Comparison of ENCODE assay signal across 8 cellular contexts in the genomic region with DNA sequence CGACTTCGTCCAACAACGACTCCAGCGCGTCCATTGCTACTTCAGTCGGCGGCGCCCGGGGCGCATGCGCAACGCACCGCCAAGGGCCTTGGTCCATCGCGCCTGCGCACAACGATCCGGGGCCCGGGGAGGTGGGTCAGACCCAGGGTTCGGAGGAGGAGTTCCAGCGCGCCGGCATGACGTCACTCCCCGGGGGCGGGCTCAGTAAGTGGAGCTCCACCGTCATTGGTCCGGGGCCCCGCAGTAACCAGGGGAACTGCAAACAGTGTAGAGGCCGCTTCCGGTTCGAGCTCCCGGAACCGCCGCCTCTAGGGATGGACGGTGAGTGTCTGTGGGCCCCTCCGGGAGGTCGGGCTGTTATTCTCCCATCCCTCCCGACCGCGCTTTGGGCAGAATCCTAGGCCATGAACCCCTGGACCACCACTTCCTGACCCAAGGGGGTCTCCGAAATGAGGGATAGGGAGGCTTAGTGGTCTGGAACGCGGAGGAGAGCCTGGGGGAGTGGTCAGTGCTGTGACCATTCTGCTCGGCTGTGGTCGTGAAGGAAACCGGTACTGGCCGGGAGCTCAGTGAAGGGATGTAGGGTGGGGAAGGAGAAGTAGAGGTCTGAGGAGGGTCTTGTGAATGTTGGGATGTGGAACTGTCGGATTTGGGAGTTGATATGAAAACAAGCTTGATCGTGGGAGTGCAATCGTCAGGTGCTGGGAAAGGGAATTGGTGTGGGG. TPM values are rescaled to one million over a fixed set of nuclear protein-coding genes. Genes with fewer than 3 reads are reported as not detected.
DNase-seq lines count a peak whose midpoint lies in the region; ATAC-seq, FAIRE-seq and TF ChIP-seq lines count a peak whose summit lies in the region.

Gene GTF3C1 (minus strand): TSS at position 57 of the 725 bp plus-strand sequence. CDS start 23 bp downstream, at position 34.
Gene KATNIP (plus strand): TSS at position 288 of the 725 bp plus-strand sequence. CDS start 27 bp downstream, at position 315.

- peak within 1 kb of the TSS; percentile 50 to 88 (median 73) for H3K27ac ChIP-seq in BLaER1 treated with 17β-estradiol and CSF1 and Interleukin-3, amounts not matched to agents 10 nM and 100 nM
- H3K27ac ChIP-seq in HepG2 (ENCODE audit: extremely low read length, insufficient read depth, low read length) = peak within 1 kb of the TSS; percentile 64

- peak; percentile 93 for FAIRE-seq in HepG2 (lab: Jason Lieb, UNC)

- TF ChIP-seq RAD21 in HepG2 (CRISPR knock-in tag; IDR thresholded peaks at IDR 0.05) = no peak

- TF ChIP-seq EP300 in HepG2 (IDR thresholded peaks at IDR 0.05; ENCODE audit: low read depth in 2 of 2, low read length in 2 of 2) (no peak), HepG2 (CRISPR knock-in tag; IDR thresholded peaks at IDR 0.05; ENCODE audit: borderline replicate concordance) (no peak)

- TF ChIP-seq POLR2A in HepG2 (IDR thresholded peaks at IDR 0.05; ENCODE audit: insufficient read depth in 1 of 2, low read depth in 2 of 2, low read length in 2 of 2) = peak; percentile 90 to 93

- DNase-seq in NCI-H748 (lab: John Stamatoyannopoulos, UW; ENCODE audit: unreplicated experiment) (peak; percentile 93), dedifferentiated amniotic fluid mesenchymal stem cell (ENCODE audit: extremely low spot score) (peak; percentile 99), HepG2 (ENCODE audit: low spot score) (peak; percentile 98)
- DNase-seq in activated CD4-positive, alpha-beta T cell treated with anti-CD3 and anti-CD28 coated beads, Interleukin-2, amount 50 U/mL, for 1 hour = peak; percentile 100
- DNase-seq in stimulated activated CD4-positive, alpha-beta T cell treated with anti-CD3 and anti-CD28 coated beads, Interleukin-4, amount 100 ng/mL, for 1 hour = peak; percentile 100

- in situ Hi-C loops in HepG2 (cut with HindIII; ENCODE audit: extremely low pct_ligation_motif_present, low pct_unique_long_range_greater_than_20kb) = no loop called here

- CTCF ChIA-PET in HepG2 (lab: Yijun Ruan, JAX; ENCODE audit: low intra/inter-chr PET ratio, low total read pairs) = no interaction called here

- WGBS in HepG2 (ENCODE audit: low lambda C conversion rate) = under 1% methylated on average over 38 of the region's 51 CpGs

- ATAC-seq in GM19351 (IDR thresholded peaks at IDR 0.05; ENCODE audit: unreplicated experiment) (peak; percentile 98), HG03521 (IDR thresholded peaks at IDR 0.05; ENCODE audit: unreplicated experiment) (peak; percentile 96), HepG2 (peak; percentile 99)

- peaks cover 28 to 36% (median 34%) of the 10 kb centered on the region in 10 experiments for H3K4me1 ChIP-seq in BLaER1 treated with 17β-estradiol and CSF1 and Interleukin-3, amounts not matched to agents 10 nM and 100 nM
- H3K4me1 ChIP-seq in HepG2 (ENCODE audit: insufficient read depth, low read length) = peaks cover 34% of the 10 kb centered on the region

- H3K4me3 ChIP-seq in BLaER1 treated with 17β-estradiol and CSF1 and Interleukin-3, amounts not matched to agents 10 nM and 100 nM = peak within 1 kb of the TSS; percentile 74 to 92 (median 84)
- H3K4me3 ChIP-seq in HepG2 (replicated peaks in 1 of 3; ENCODE audit: insufficient read depth in 1 of 3, low read depth in 2 of 3, low read length in 3 of 3) = peak within 1 kb of the TSS; percentile 85 to 98 (median 94)

- peak within 1 kb of the TSS; percentile 88 for H2AFZ ChIP-seq in HepG2 (ENCODE audit: low read length)

- intact Hi-C loops in HepG2 (cut with micrococcal nuclease; ENCODE audit: unreplicated experiment) = loop anchor here (2.0 kb wide), 1 partner anchor 29 kb away; no protein-coding TSS in a partner anchor

- H3K9me3 ChIP-seq in BLaER1 treated with 17β-estradiol and CSF1 and Interleukin-3, amounts not matched to agents 10 nM and 100 nM (replicated peaks in 1 of 11) = no peaks in the 10 kb centered on the region
- no peaks in the 10 kb centered on the region for H3K9me3 ChIP-seq in HepG2 (ENCODE audit: low read length)

- no peaks in the 10 kb centered on the region for H3K27me3 ChIP-seq in BLaER1 treated with 17β-estradiol and CSF1 and Interleukin-3, amounts not matched to agents 10 nM and 100 nM
- H3K27me3 ChIP-seq in HepG2 (ENCODE audit: control insufficient read depth in 1 of 2, insufficient read depth in 2 of 2, low read length in 2 of 2) = no peaks in the 10 kb centered on the region; a peak in 1 of 5 replicates

- POLR2A ChIA-PET in HepG2 (lab: Yijun Ruan, JAX) = interaction anchor here (0.7 to 1.9 kb wide), 16 partner anchors 9 to 346 kb away, joined by 3 to 36 read pairs (median 5); partner anchors contain the start of gene KDM8

- BruUV-seq in HepG2 (replicated peaks; lab: Mats Ljungman, UMichigan) = no TSS peak

- peaks cover 36% of the 10 kb centered on the region for H3K79me2 ChIP-seq in HepG2 (ENCODE audit: insufficient read depth, low read length)

- peaks cover 11 to 34% (median 18%) of the 10 kb centered on the region in 11 experiments for H3K36me3 ChIP-seq in BLaER1 treated with 17β-estradiol and CSF1 and Interleukin-3, amounts not matched to agents 10 nM and 100 nM
- H3K36me3 ChIP-seq in HepG2 (replicated peaks in 1 of 2; ENCODE audit: control insufficient read depth in 1 of 2, insufficient read depth in 2 of 2, low read length in 2 of 2) = peaks cover 6 to 11% of the 10 kb centered on the region in 2 experiments; a peak in 4 of 5 replicates

- H4K20me1 ChIP-seq in BLaER1 treated with 17β-estradiol and CSF1 and Interleukin-3, amounts not matched to agents 10 nM and 100 nM = peaks cover 9 to 46% (median 41%) of the 10 kb centered on the region in 11 experiments; a peak in 19 of 22 replicates
- H4K20me1 ChIP-seq in HepG2 (ENCODE audit: insufficient read depth, low read length) = peaks cover 13% of the 10 kb centered on the region

- H3K9ac ChIP-seq in BLaER1 treated with 17β-estradiol and CSF1 and Interleukin-3, amounts not matched to agents 10 nM and 100 nM = peak within 1 kb of the TSS; percentile 72 to 87 (median 82)
- peak within 1 kb of the TSS; percentile 87 for H3K9ac ChIP-seq in HepG2 (ENCODE audit: insufficient read depth, low read depth, low read length)

- H3K4me2 ChIP-seq in BLaER1 treated with 17β-estradiol and CSF1 and Interleukin-3, amounts not matched to agents 10 nM and 100 nM = peak within 1 kb of the TSS; percentile 84 to 97 (median 92)
- peak within 1 kb of the TSS; percentile 84 for H3K4me2 ChIP-seq in HepG2 (ENCODE audit: low read depth, low read length)

- TF ChIP-seq CTCF in HepG2 (CRISPR knock-in tag; IDR thresholded peaks at IDR 0.05) = no peak

TF ChIP-seq in HepG2, 621 proteins besides CTCF, POLR2A, EP300 and RAD21 (continues in another document):
- peak; percentile 87 for TF ChIP-seq KAT7 (CRISPR knock-in tag; IDR thresholded peaks at IDR 0.05; ENCODE audit: borderline replicate concordance)
- peak; percentile 97 for TF ChIP-seq SP2 (CRISPR knock-in tag; IDR thresholded peaks at IDR 0.05)
- no peak for TF ChIP-seq ZMYM3 (CRISPR knock-in tag; IDR thresholded peaks at IDR 0.05)

RNA-seq across cellular contexts. Expression of gene GTF3C1, which starts in this region (rescaled TPM):
- 44.9 and 72.7 TPM in 2 replicates for total RNA-seq in HepG2 (2016; rRNA removed; fragmentation: Illumina TruSeq; extraction: Trizol)
- total RNA-seq in HepG2 (2016; cell fraction: cytosol; rRNA removed; fragmentation: Illumina TruSeq; extraction: Trizol; ENCODE audit: low read depth) = 15.7 and 16.0 TPM in 2 replicates
- 34.4 and 74.8 TPM in 2 replicates for total RNA-seq in HepG2 (2016; cell fraction: insoluble cytoplasmic fraction; rRNA removed; fragmentation: Illumina TruSeq; extraction: Trizol)
- 23.3 and 26.6 TPM in 2 replicates for total RNA-seq in HepG2 (2016; cell fraction: membrane; rRNA removed; fragmentation: Illumina TruSeq; extraction: Trizol)
- total RNA-seq in HepG2 (2016; cell fraction: nucleus; rRNA removed; fragmentation: Illumina TruSeq; extraction: Trizol) = 94.4 and 99.1 TPM in 2 replicates
- 29.2 and 36.7 TPM in 2 replicates for polyA plus RNA-seq in HepG2 (2011; rRNA removed)
- 23.4 and 32.3 TPM in 2 replicates for polyA plus RNA-seq in HepG2 (2011; cell fraction: cytosol; rRNA removed)
- polyA plus RNA-seq in HepG2 (2011; cell fraction: nucleus; rRNA removed) = 116 and 121 TPM in 2 replicates
- polyA plus RNA-seq in HepG2 (2012) = 36.5 and 37.3 TPM in 2 replicates
- polyA plus RNA-seq in HepG2 (2016; cell fraction: cytosol; fragmentation: Illumina TruSeq; extraction: Trizol; ENCODE audit: low read depth) = 7.7 TPM in 2 replicates
- polyA plus RNA-seq in HepG2 (2016; cell fraction: insoluble cytoplasmic fraction; fragmentation: Illumina TruSeq; extraction: Trizol; ENCODE audit: low read depth) = 36.4 and 43.1 TPM in 2 replicates
- 12.2 and 12.6 TPM in 2 replicates for polyA plus RNA-seq in HepG2 (2016; cell fraction: membrane; fragmentation: Illumina TruSeq; extraction: Trizol; ENCODE audit: low read depth)
- 147 and 157 TPM in 2 replicates for polyA plus RNA-seq in HepG2 (2016; cell fraction: nucleus; fragmentation: Illumina TruSeq; extraction: Trizol; ENCODE audit: insufficient read depth, low read depth)
- polyA minus RNA-seq in HepG2 (2011; rRNA and poly(A)+ RNA removed; ENCODE audit: low replicate concordance) = 64.4 and 114 TPM in 2 replicates
- 73.8 and 74.4 TPM in 2 replicates for polyA minus RNA-seq in HepG2 (2011; cell fraction: cytosol; rRNA and poly(A)+ RNA removed)
- polyA minus RNA-seq in HepG2 (2011; cell fraction: nucleus; rRNA and poly(A)+ RNA removed) = 75.6 and 96.5 TPM in 2 replicates

RNA-seq across cellular contexts. Expression of gene KATNIP, which starts in this region (rescaled TPM):
- 11.8 and 12.0 TPM in 2 replicates for total RNA-seq in HepG2 (2016; rRNA removed; fragmentation: Illumina TruSeq; extraction: Trizol)
- total RNA-seq in HepG2 (2016; cell fraction: cytosol; rRNA removed; fragmentation: Illumina TruSeq; extraction: Trizol; ENCODE audit: low read depth) = 1.4 and 2.9 TPM in 2 replicates
- total RNA-seq in HepG2 (2016; cell fraction: insoluble cytoplasmic fraction; rRNA removed; fragmentation: Illumina TruSeq; extraction: Trizol) = 11.9 and 13.3 TPM in 2 replicates
- 3.3 and 4.4 TPM in 2 replicates for total RNA-seq in HepG2 (2016; cell fraction: membrane; rRNA removed; fragmentation: Illumina TruSeq; extraction: Trizol)
- total RNA-seq in HepG2 (2016; cell fraction: nucleus; rRNA removed; fragmentation: Illumina TruSeq; extraction: Trizol) = 19.2 and 23.9 TPM in 2 replicates
- 9.7 and 13.1 TPM in 2 replicates for polyA plus RNA-seq in HepG2 (2011; rRNA removed)
- polyA plus RNA-seq in HepG2 (2011; cell fraction: cytosol; rRNA removed) = 4.9 and 5.9 TPM in 2 replicates
- 69.4 and 79.1 TPM in 2 replicates for polyA plus RNA-seq in HepG2 (2011; cell fraction: nucleus; rRNA removed)
- polyA plus RNA-seq in HepG2 (2012) = 7.3 and 9.1 TPM in 2 replicates
- polyA plus RNA-seq in HepG2 (2016; cell fraction: cytosol; fragmentation: Illumina TruSeq; extraction: Trizol; ENCODE audit: low read depth) = 0.67 and 0.72 TPM in 2 replicates
- polyA plus RNA-seq in HepG2 (2016; cell fraction: insoluble cytoplasmic fraction; fragmentation: Illumina TruSeq; extraction: Trizol; ENCODE audit: low read depth) = 5.8 and 8.3 TPM in 2 replicates
- polyA plus RNA-seq in HepG2 (2016; cell fraction: membrane; fragmentation: Illumina TruSeq; extraction: Trizol; ENCODE audit: low read depth) = 0.84 and 1.0 TPM in 2 replicates
- 26.4 and 32.6 TPM in 2 replicates for polyA plus RNA-seq in HepG2 (2016; cell fraction: nucleus; fragmentation: Illumina TruSeq; extraction: Trizol; ENCODE audit: insufficient read depth, low read depth)
- 14.8 and 27.4 TPM in 2 replicates for polyA minus RNA-seq in HepG2 (2011; rRNA and poly(A)+ RNA removed; ENCODE audit: low replicate concordance)
- polyA minus RNA-seq in HepG2 (2011; cell fraction: cytosol; rRNA and poly(A)+ RNA removed) = 5.6 and 7.6 TPM in 2 replicates
- polyA minus RNA-seq in HepG2 (2011; cell fraction: nucleus; rRNA and poly(A)+ RNA removed) = 46.9 and 47.9 TPM in 2 replicates

Comparison
In these comparisons a context has a peak if more than half of its experiments do, and no peak if none do; other contexts are left out.
1. Peak in every context shown above with its lines: DNase-seq, ATAC-seq, H3K4me3 ChIP-seq and H3K27ac ChIP-seq.